In genomic region chr7:4612939-4613841, GRCh38 we compare ENCODE assay signal across 8 cellular contexts.
DNase-seq lines count a peak whose midpoint lies in the region; ATAC-seq and TF ChIP-seq lines count a peak whose summit lies in the region.

No MANE protein-coding gene starts in this region.

- H3K27me3 Mint-ChIP-seq in endothelial cell (ENCODE audit: unreplicated experiment) = no peaks in the 10 kb centered on the region
- peaks cover 5 to 9% (median 6%) of the 10 kb centered on the region in 3 donors for H3K27me3 Mint-ChIP-seq in naive B cell

- no peak for TF ChIP-seq CTCF in endothelial cell (IDR thresholded peaks at IDR 0.05; ENCODE audit: unreplicated experiment)

- H3K27ac Mint-ChIP-seq in endothelial cell (ENCODE audit: unreplicated experiment) = peak overlapping the region; percentile 36
- peak overlapping the region in 2 of 6 donors; percentile 44 to 56 for H3K27ac Mint-ChIP-seq in naive B cell

- H3K4me3 Mint-ChIP-seq in endothelial cell (ENCODE audit: unreplicated experiment) (peak overlapping the region; percentile 65), naive B cell (peak overlapping the region; percentile 10 to 85 (median 76))

- H3K36me3 Mint-ChIP-seq in endothelial cell (ENCODE audit: low read depth, unreplicated experiment) = peaks cover 4% of the 10 kb centered on the region
- H3K36me3 Mint-ChIP-seq in naive B cell = no peaks in the 10 kb centered on the region

- DNase-seq in Ammon's horn (ENCODE audit: low spot score) (peak; percentile 40), MV-4-11 (lab: John Stamatoyannopoulos, UW) (peak; percentile 42), endothelial cell (ENCODE audit: low spot score) (no peak), naive B cell (no peak), NCI-H510A (lab: John Stamatoyannopoulos, UW) (no peak), NCI-H1417 (lab: John Stamatoyannopoulos, UW) (no peak)

- ATAC-seq in naive B cell (ENCODE audit: low read depth in 2 of 2) = no peak
- no peak for ATAC-seq in GM19351 (IDR thresholded peaks at IDR 0.05; ENCODE audit: unreplicated experiment)
- ATAC-seq in HG02870 (IDR thresholded peaks at IDR 0.05; ENCODE audit: unreplicated experiment) = no peak

- H3K4me1 Mint-ChIP-seq in endothelial cell (ENCODE audit: unreplicated experiment) = peaks cover 9% of the 10 kb centered on the region
- peaks cover 14 to 17% (median 16%) of the 10 kb centered on the region in 3 donors for H3K4me1 Mint-ChIP-seq in naive B cell

- H3K9me3 Mint-ChIP-seq in endothelial cell (ENCODE audit: unreplicated experiment) = peaks cover 2% of the 10 kb centered on the region
- H3K9me3 Mint-ChIP-seq in naive B cell = no peaks in the 10 kb centered on the region

Comparison
In these comparisons a context has a peak if more than half of its experiments do, and no peak if none do; other contexts are left out.
1. DNase-seq: peak in Ammon's horn (single experiment) and MV-4-11 (single experiment); none in endothelial cell (single experiment), naive B cell (single experiment), NCI-H510A (single experiment) and NCI-H1417 (0 of 3).